8 cellular contexts compared by ENCODE assay signal in genomic region chr5:172764861-172765765, GRCh38. TPM values are rescaled to one million over a fixed set of nuclear protein-coding genes. Genes with fewer than 3 reads are reported as not detected.
DNase-seq lines count a peak whose midpoint lies in the region; ATAC-seq and TF ChIP-seq lines count a peak whose summit lies in the region.

No MANE protein-coding gene starts in this region.

- H3K4me3 ChIP-seq in GM06990 (replicated peaks; ENCODE audit: low read depth, low read length) (peak overlapping the region; percentile 44), NB4 (ENCODE audit: low read depth, low read length) (peak overlapping the region; percentile 9), suprapubic skin (peak overlapping the region; percentile 97)

- TF ChIP-seq POLR2A in NB4 (IDR thresholded peaks at IDR 0.05; ENCODE audit: extremely low read depth, insufficient read length) (no peak), suprapubic skin (IDR thresholded peaks at IDR 0.05) (peak; percentile 51)

- H3K27me3 ChIP-seq in GM06990 (replicated peaks; ENCODE audit: control insufficient read depth, insufficient read depth, low read length) = no peaks in the 10 kb centered on the region; the same call in 1 of the 2 replicates
- H3K27me3 ChIP-seq in suprapubic skin = no peaks in the 10 kb centered on the region

- peak; percentile 6 for TF ChIP-seq CTCF in GM06990 (IDR thresholded peaks at IDR 0.05; ENCODE audit: insufficient read depth, low read length, poor library complexity, severe bottlenecking)
- TF ChIP-seq CTCF in NB4 (IDR thresholded peaks at IDR 0.05; ENCODE audit: low read depth, low read length) = no peak
- peak in 1 of 2 donors; percentile 12 for TF ChIP-seq CTCF in suprapubic skin (IDR thresholded peaks at IDR 0.05)

- ATAC-seq in HG02571 (IDR thresholded peaks at IDR 0.05; ENCODE audit: unreplicated experiment) = peak; percentile 80

- TF ChIP-seq EP300 in suprapubic skin (IDR thresholded peaks at IDR 0.05) = no peak

- peaks cover 2% of the 10 kb centered on the region for H3K36me3 ChIP-seq in GM06990 (ENCODE audit: control insufficient read depth, insufficient read depth, low read length)
- H3K36me3 ChIP-seq in suprapubic skin = peaks cover 29% of the 10 kb centered on the region

- H3K9me3 ChIP-seq in suprapubic skin = no peaks in the 10 kb centered on the region

- 11% methylated on average over 22 of the region's 24 CpGs for WGBS in suprapubic skin

- DNase-seq in GM06990 (ENCODE audit: extremely low read depth, insufficient read length) = peak; percentile 84
- peak; percentile 90 for DNase-seq in NB4 (ENCODE audit: low read depth)
- peak; percentile 94 for DNase-seq in SK-N-DZ (ENCODE audit: low spot score)
- DNase-seq in activated naive CD4-positive, alpha-beta T cell treated with anti-CD3 and anti-CD28 coated beads, Interleukin-2, amount 50 U/mL, for 16 hours = peak; percentile 87
- peak; percentile 96 for DNase-seq in globus pallidus (ENCODE audit: low spot score)
- peak; percentile 29 to 97 (median 84) for DNase-seq in nucleus accumbens (lab: John Stamatoyannopoulos, UW)
- peak; percentile 99 for DNase-seq in suprapubic skin (ENCODE audit: low spot score in 2 of 2)

- H3K27ac ChIP-seq in suprapubic skin = peak overlapping the region; percentile 100

- H3K4me1 ChIP-seq in suprapubic skin = peaks cover 39% of the 10 kb centered on the region

RNA-seq across cellular contexts. Expression of gene DUSP1, which starts 5.9 kb away (rescaled TPM):
- 22.7 and 24.2 TPM in 2 replicates for polyA plus RNA-seq in SK-N-DZ (2014; cell fraction: cytosol; rRNA removed)
- polyA plus RNA-seq in SK-N-DZ (2014; cell fraction: nucleus; rRNA removed) = 28.9 and 31.9 TPM in 2 replicates
- 1,000 to 10,000 TPM; 1,246 to 2,948 (median 1,762) TPM for total RNA-seq in suprapubic skin

Comparison
In these comparisons a context has a peak if more than half of its experiments do, and no peak if none do; other contexts are left out.
1. Peak in every context shown above with its lines: DNase-seq, ATAC-seq, H3K4me3 ChIP-seq and H3K27ac ChIP-seq.
2. H3K4me3 ChIP-seq: peak in every context shown above with its lines; median percentile 97 in suprapubic skin; 44 in GM06990; 9 in NB4.